Comparison of ENCODE assay signal across 14 cellular contexts in the genomic region with DNA sequence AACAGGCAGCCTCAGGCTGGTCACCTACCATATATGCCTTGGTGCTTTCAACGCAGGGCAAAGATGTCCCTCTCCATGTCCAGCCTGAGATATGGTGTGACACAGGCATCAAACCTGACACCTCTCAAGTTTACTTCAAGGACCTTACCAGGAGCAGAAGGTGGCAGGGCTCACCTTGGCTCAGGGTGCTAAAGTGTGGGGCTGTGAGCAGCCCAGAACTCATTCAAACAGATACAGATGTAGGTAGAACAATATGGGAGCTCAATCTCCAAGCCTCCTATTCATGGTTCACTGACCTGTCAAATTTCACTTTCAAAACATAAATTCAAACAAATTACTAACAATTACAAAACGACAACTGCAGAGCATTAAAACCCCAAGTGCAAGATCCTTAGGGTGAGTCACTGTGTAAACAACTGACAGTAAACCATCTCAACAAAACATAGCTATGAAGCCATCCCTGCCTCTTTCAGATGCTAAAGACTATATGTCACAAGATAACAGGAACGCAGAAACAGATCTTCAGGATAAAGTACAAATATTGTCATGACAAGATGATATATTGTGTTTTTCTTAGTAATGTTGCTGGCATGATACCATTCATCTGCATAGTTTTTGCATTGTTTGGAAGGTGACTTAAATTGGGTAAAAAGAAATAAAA.
A peak's percentile ranks its signal among the peaks of the same experiment; 100 is the strongest.
DNase-seq lines count a peak whose midpoint lies in the region; ATAC-seq, FAIRE-seq and TF ChIP-seq lines count a peak whose summit lies in the region.
"Had no signal": no experiment of that assay in that cellular context is flagged by ENCODE, and none has a peak within 500 bp of the region (broad histone marks: within the 10 kb centered on the region; RNA-seq: fewer than 3 reads in every experiment).

No MANE protein-coding gene starts in this region.

- H3K27ac ChIP-seq in A549 (no peak overlapping the region), left lung (no peak overlapping the region), Peyer's patch (no peak overlapping the region)
- H3K27ac ChIP-seq: BLaER1 had no signal

- 0 out of 3 replicates have a peak overlapping the region, but pooled peaks have one; percentile 9 for H3K4me2 ChIP-seq in A549
- H3K4me2 ChIP-seq: BLaER1 had no signal

- no peak for TF ChIP-seq RAD21 in A549 (conservative IDR thresholded peaks at IDR 0.05 in 1 of 2, IDR thresholded peaks at IDR 0.05 in 1 of 2)

- intact Hi-C loops in left lung (cut with DNase I): no loop called here
- intact Hi-C loops in Right ventricle myocardium inferior (cut with DNase I): no loop called here
- intact Hi-C loops in left cardiac atrium (cut with DNase I): no loop called here

- POLR2A ChIA-PET in A549 (lab: Yijun Ruan, JAX): no interaction called here

- peak in 1 of 2 experiments; percentile 12 for DNase-seq in A549 (ENCODE audit: low read depth in 1 of 2, low spot score in 1 of 2)
- DNase-seq in choroid plexus epithelial cell (ENCODE audit: low read depth): peak; percentile 62
- no peak for DNase-seq in left lung
- no peak for DNase-seq in Right ventricle myocardium inferior (ENCODE audit: missing footprints)
- no peak for DNase-seq in Peyer's patch
- DNase-seq in left cardiac atrium: no peak
- DNase-seq: activated T-cell treated with anti-CD3 and anti-CD28 coated beads, Interleukin-2, amount 50 U/mL, for 4 hours; hypothalamus; stimulated activated naive CD8-positive, alpha-beta T cell treated with anti-CD3 and anti-CD28 coated beads, Interleukin-15, Interleukin-2, amounts not matched to agents 100 U/mL and 50 U/mL, for 24 hours had no signal

- TF ChIP-seq POLR2A in A549 (IDR thresholded peaks at IDR 0.05; ENCODE audit: low read length) (no peak), Peyer's patch (IDR thresholded peaks at IDR 0.05) (no peak)

- 7% methylated on average over 3 of the region's 3 CpGs for WGBS in A549 (ENCODE audit: missing lambda C conversion rate)

- H3K4me1 ChIP-seq in A549 (no peaks in the 10 kb centered on the region), left lung (no peaks in the 10 kb centered on the region), Peyer's patch (no peaks in the 10 kb centered on the region)
- H3K4me1 ChIP-seq: BLaER1 had no signal

- H3K4me3 ChIP-seq in A549: no peak overlapping the region
- H3K4me3 ChIP-seq in choroid plexus epithelial cell (ENCODE audit: low read depth, low read length): no peak overlapping the region
- H3K4me3 ChIP-seq in left lung: no peak overlapping the region
- no peak overlapping the region for H3K4me3 ChIP-seq in Peyer's patch
- H3K4me3 ChIP-seq: BLaER1 had no signal

- FAIRE-seq in A549 (lab: Jason Lieb, UNC): no peak
- FAIRE-seq: colon, GM12891 had no signal

- TF ChIP-seq CTCF in A549 (IDR thresholded peaks at IDR 0.05) (no peak), choroid plexus epithelial cell (conservative IDR thresholded peaks at IDR 0.05; ENCODE audit: low read depth, low read length) (no peak), left lung (IDR thresholded peaks at IDR 0.05) (no peak), Peyer's patch (IDR thresholded peaks at IDR 0.05) (no peak)

- H3K27me3 ChIP-seq in left lung (no peaks in the 10 kb centered on the region), Peyer's patch (no peaks in the 10 kb centered on the region)
- H3K27me3 ChIP-seq: BLaER1 had no signal

- H3K9me3 ChIP-seq in A549 (no peaks in the 10 kb centered on the region), left lung (no peaks in the 10 kb centered on the region), Peyer's patch (no peaks in the 10 kb centered on the region)
- H3K9me3 ChIP-seq: BLaER1 had no signal

- ATAC-seq in A549: peak in 1 of 2 experiments; percentile 54; a peak in 2 of 6 replicates
- ATAC-seq in GM18909 (IDR thresholded peaks at IDR 0.05; ENCODE audit: poor library complexity, unreplicated experiment): peak; percentile 52
- peak; percentile 53 for ATAC-seq in HG03432 (IDR thresholded peaks at IDR 0.05; ENCODE audit: unreplicated experiment)
- no peak for ATAC-seq in left lung
- no peak for ATAC-seq in Right ventricle myocardium inferior
- no peak for ATAC-seq in left cardiac atrium
- ATAC-seq: activated T-cell treated with anti-CD3 and anti-CD28 coated beads, Interleukin-2, amount 50 U/mL, for 4 hours; stimulated activated naive CD8-positive, alpha-beta T cell treated with anti-CD3 and anti-CD28 coated beads, Interleukin-15, Interleukin-2, amounts not matched to agents 100 U/mL and 50 U/mL, for 24 hours had no signal

- CTCF ChIA-PET in A549 (lab: Yijun Ruan, JAX): interaction anchor here (0.6 kb wide), 1 partner anchor 242 kb away, joined by 3 read pairs; no protein-coding TSS in a partner anchor

- TF ChIP-seq EP300 in A549 (IDR thresholded peaks at IDR 0.05): no peak

- no peaks in the 10 kb centered on the region for H3K36me3 ChIP-seq in left lung
- H3K36me3 ChIP-seq in Peyer's patch: no peaks in the 10 kb centered on the region
- H3K36me3 ChIP-seq: BLaER1 had no signal

TF ChIP-seq in A549, 52 proteins besides CTCF, POLR2A, EP300 and RAD21:
- TF ChIP-seq FOSL2 (IDR thresholded peaks at IDR 0.05) (0 out of 2 replicates have a peak, but pooled peaks have one; percentile 9), FOSL2 (CRISPR knock-in tag; IDR thresholded peaks at IDR 0.05) (peak; percentile 44), HOXB13 (CRISPR knock-in tag; IDR thresholded peaks at IDR 0.05; ENCODE audit: low read depth) (no peak), JUNB (IDR thresholded peaks at IDR 0.05) (peak; percentile 37; the same call in 1 of the 2 replicates)
- TF ChIP-seq, protein P1, sequence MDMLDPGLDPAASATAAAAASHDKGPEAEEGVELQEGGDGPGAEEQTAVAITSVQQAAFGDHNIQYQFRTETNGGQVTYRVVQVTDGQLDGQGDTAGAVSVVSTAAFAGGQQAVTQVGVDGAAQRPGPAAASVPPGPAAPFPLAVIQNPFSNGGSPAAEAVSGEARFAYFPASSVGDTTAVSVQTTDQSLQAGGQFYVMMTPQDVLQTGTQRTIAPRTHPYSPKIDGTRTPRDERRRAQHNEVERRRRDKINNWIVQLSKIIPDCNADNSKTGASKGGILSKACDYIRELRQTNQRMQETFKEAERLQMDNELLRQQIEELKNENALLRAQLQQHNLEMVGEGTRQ (IDR thresholded peaks at IDR 0.05): no peak

Comparison
In these comparisons a context has a peak if more than half of its experiments do, and no peak if none do; other contexts are left out.
1. ATAC-seq: peak in GM18909 (single experiment) and HG03432 (single experiment); none in left lung (single experiment), Right ventricle myocardium inferior (single experiment) and left cardiac atrium (0 of 2).